ENCODE assay signal across 14 cellular contexts in the genomic region with DNA sequence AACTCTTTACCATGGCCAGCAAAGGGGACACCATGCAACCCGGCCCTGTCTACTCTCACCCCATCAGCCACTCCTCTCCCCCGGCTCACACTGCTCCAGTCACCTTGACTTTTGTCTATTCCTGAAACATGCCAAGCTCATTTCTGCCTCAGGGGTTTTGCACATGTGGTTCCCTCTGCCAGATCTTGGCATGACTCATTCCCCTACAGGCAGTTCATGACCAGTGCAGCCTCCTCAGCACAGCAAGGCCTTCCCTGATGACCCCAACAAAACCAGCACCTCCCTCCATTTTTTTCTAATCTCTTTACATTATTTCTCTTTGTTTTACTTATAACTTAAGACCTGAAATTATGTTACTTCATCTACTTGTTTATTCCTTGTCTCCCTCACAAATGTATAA. TPM values are rescaled to one million over a fixed set of nuclear protein-coding genes. Genes with fewer than 3 reads are reported as not detected.
DNase-seq lines count a peak whose midpoint lies in the region; ATAC-seq and TF ChIP-seq lines count a peak whose summit lies in the region.
"Had no signal": no experiment of that assay in that cellular context is flagged by ENCODE, and none has a peak within 500 bp of the region (broad histone marks: within the 10 kb centered on the region; RNA-seq: fewer than 3 reads in every experiment).

No MANE protein-coding gene starts in this region.

- H3K9me3 Mint-ChIP-seq in HFFc6, result peaks cover 24% of the 10 kb centered on the region
- peaks cover 4% of the 10 kb centered on the region; the same call in 1 of the 2 replicates for H3K9me3 Mint-ChIP-seq in WTC11
- peaks cover 3% of the 10 kb centered on the region for H3K9me3 Mint-ChIP-seq in neural crest cell
- H3K9me3 Mint-ChIP-seq: activated CD4-positive, alpha-beta memory T cell treated with anti-CD3 and anti-CD28 coated beads for 36 hours had no signal

- H3K4me3 Mint-ChIP-seq in HFFc6, result no peak overlapping the region
- H3K4me3 Mint-ChIP-seq in WTC11, result no peak overlapping the region
- no peak overlapping the region for H3K4me3 Mint-ChIP-seq in neural crest cell
- H3K4me3 Mint-ChIP-seq: activated CD4-positive, alpha-beta memory T cell treated with anti-CD3 and anti-CD28 coated beads for 36 hours had no signal

- H3K4me1 Mint-ChIP-seq in HFFc6 (ENCODE audit: low read depth) (no peaks in the 10 kb centered on the region), WTC11 (no peaks in the 10 kb centered on the region), neural crest cell (peaks cover 17% of the 10 kb centered on the region)

- DNase-seq in EL, result peak; percentile 57
- DNase-seq in HFFc6, result peak; percentile 17
- DNase-seq in WTC11 (ENCODE audit: low spot score), result no peak
- DNase-seq in neural crest cell (ENCODE audit: low read depth, low spot score), result no peak
- no peak for DNase-seq in NOMO-1 (lab: John Stamatoyannopoulos, UW; ENCODE audit: unreplicated experiment in 2 of 2)
- DNase-seq in iPS-NIHi7 (ENCODE audit: extremely low spot score), result no peak
- no peak for DNase-seq in T-helper 1 cell
- DNase-seq: activated CD4-positive, alpha-beta memory T cell treated with anti-CD3 and anti-CD28 coated beads for 36 hours; KBM-7; mesenchymal stem cell; stimulated activated naive CD4-positive, alpha-beta T cell treated with Interleukin-2 at 50 U/mL for 16 hours had no signal

- H3K27me3 Mint-ChIP-seq in HFFc6 (ENCODE audit: insufficient read depth) (peaks cover 4% of the 10 kb centered on the region; the same call in 1 of the 2 replicates), WTC11 (ENCODE audit: low read depth) (peaks cover 3% of the 10 kb centered on the region), neural crest cell (ENCODE audit: low read depth) (peaks cover 16% of the 10 kb centered on the region)

- POLR2A ChIA-PET in WTC11 (lab: Charles Lee), result no interaction called here

- CTCF ChIA-PET in WTC11 (lab: Charles Lee), result interaction anchor here (0.7 to 1.4 kb wide), 4 partner anchors 12 to 51 kb away, joined by 3 to 7 read pairs (median 3); no protein-coding TSS in a partner anchor

- peak; percentile 41 for ATAC-seq in WTC11

- no peaks in the 10 kb centered on the region for H3K36me3 Mint-ChIP-seq in HFFc6 (ENCODE audit: low read depth)
- no peaks in the 10 kb centered on the region for H3K36me3 Mint-ChIP-seq in WTC11
- H3K36me3 Mint-ChIP-seq in neural crest cell (ENCODE audit: low read depth), result no peaks in the 10 kb centered on the region
- H3K36me3 Mint-ChIP-seq: activated CD4-positive, alpha-beta memory T cell treated with anti-CD3 and anti-CD28 coated beads for 36 hours had no signal

- no peak overlapping the region for H3K27ac Mint-ChIP-seq in HFFc6
- H3K27ac Mint-ChIP-seq in WTC11, result no peak overlapping the region
- H3K27ac Mint-ChIP-seq in neural crest cell (ENCODE audit: unreplicated experiment), result no peak overlapping the region
- H3K27ac Mint-ChIP-seq: activated CD4-positive, alpha-beta memory T cell treated with anti-CD3 and anti-CD28 coated beads for 36 hours had no signal

- TF ChIP-seq CTCF in HFFc6 (IDR thresholded peaks at IDR 0.05), result peak; percentile 13; the same call in 1 of the 2 replicates
- TF ChIP-seq CTCF in WTC11 (IDR thresholded peaks at IDR 0.05), result no peak
- TF ChIP-seq CTCF in neural crest cell (conservative IDR thresholded peaks at IDR 0.05), result peak; percentile 32

TF ChIP-seq in WTC11, 78 proteins besides CTCF, POLR2A, EP300 and RAD21:
- TF ChIP-seq ATF3 (CRISPR knock-in tag; conservative IDR thresholded peaks at IDR 0.05), result no peak
- TF ChIP-seq, protein P1, sequence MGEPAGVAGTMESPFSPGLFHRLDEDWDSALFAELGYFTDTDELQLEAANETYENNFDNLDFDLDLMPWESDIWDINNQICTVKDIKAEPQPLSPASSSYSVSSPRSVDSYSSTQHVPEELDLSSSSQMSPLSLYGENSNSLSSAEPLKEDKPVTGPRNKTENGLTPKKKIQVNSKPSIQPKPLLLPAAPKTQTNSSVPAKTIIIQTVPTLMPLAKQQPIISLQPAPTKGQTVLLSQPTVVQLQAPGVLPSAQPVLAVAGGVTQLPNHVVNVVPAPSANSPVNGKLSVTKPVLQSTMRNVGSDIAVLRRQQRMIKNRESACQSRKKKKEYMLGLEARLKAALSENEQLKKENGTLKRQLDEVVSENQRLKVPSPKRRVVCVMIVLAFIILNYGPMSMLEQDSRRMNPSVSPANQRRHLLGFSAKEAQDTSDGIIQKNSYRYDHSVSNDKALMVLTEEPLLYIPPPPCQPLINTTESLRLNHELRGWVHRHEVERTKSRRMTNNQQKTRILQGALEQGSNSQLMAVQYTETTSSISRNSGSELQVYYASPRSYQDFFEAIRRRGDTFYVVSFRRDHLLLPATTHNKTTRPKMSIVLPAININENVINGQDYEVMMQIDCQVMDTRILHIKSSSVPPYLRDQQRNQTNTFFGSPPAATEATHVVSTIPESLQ (CRISPR knock-in tag; IDR thresholded peaks at IDR 0.05), result no peak
- no peak for TF ChIP-seq ZSCAN18 (CRISPR knock-in tag; IDR thresholded peaks at IDR 0.05)
- no peak for TF ChIP-seq MLX (CRISPR knock-in tag; IDR thresholded peaks at IDR 0.05)

RNA-seq across cellular contexts. Expression of gene GJB5, which starts 58.6 kb away (rescaled TPM):
- under 1 TPM in 4 of 6 experiments, not detected in 2; 0.59 to 0.77 (median 0.69) TPM for total RNA-seq in HFFc6 (2021; fragmentation: NEBNext Ultra II Directional; extraction: Animal tissue kit (Norgen Biotek cat#: 25700))
- total RNA-seq in WTC11 (2021) (0.55 to 0.96 TPM (median 0.89 TPM) in 3 replicates), neural crest cell (not detected in 2 replicates)
- total RNA-seq: activated CD4-positive, alpha-beta memory T cell treated with anti-CD3 and anti-CD28 coated beads for 36 hours; astrocyte; dermis microvascular lymphatic vessel endothelial cell; skeletal muscle tissue had no signal

Comparison
In these comparisons a context has a peak if more than half of its experiments do, and no peak if none do; other contexts are left out.
1. DNase-seq: peak in EL (single experiment) and HFFc6 (single experiment); none in WTC11 (single experiment), neural crest cell (single experiment), NOMO-1 (0 of 2), iPS-NIHi7 (single experiment) and T-helper 1 cell (0 of 5).